ENCODE assay signal across 1 cellular context in the genomic region with DNA sequence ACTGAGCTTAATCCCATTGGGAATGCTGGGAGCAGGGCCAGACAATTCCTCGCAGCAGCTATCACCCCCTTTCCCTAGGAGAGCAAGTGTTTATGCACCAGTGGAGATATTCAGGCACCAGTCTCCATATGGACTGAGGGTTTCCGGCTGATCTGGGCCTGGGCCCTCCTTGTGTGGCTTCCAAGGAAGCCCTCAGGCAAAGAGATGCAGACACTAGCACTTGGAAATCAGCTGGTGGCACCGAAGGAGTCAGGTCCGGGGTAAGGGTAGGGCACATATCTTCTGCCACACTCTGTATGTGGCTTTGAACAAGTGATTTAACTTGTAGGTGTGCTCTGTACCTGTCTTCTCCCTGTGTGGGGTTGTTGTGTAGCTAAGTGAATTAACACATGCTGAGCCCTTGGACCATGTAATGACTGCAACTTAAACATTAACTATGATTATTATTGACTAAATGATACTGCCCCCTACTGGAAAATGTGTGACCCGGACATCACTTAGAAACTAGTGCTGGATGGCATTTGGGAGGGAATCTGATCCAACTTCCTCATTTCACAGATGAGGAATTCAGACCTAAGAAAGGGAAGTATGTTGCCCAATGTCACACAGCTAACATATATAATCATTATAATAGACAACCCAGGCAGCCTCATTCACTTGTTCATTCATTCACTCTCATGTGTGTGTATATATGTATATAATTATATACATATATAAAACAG.
TF ChIP-seq lines count a peak whose summit lies in the region.

No MANE protein-coding gene starts in this region.

TF ChIP-seq in GM12878, 131 proteins besides CTCF, POLR2A, EP300 and RAD21:
- TF ChIP-seq, protein P1, sequence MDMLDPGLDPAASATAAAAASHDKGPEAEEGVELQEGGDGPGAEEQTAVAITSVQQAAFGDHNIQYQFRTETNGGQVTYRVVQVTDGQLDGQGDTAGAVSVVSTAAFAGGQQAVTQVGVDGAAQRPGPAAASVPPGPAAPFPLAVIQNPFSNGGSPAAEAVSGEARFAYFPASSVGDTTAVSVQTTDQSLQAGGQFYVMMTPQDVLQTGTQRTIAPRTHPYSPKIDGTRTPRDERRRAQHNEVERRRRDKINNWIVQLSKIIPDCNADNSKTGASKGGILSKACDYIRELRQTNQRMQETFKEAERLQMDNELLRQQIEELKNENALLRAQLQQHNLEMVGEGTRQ (IDR thresholded peaks at IDR 0.05; ENCODE audit: borderline replicate concordance, low read depth, low read length) = no peak
- TF ChIP-seq TCF12 (IDR thresholded peaks at IDR 0.05; ENCODE audit: low read depth, low read length) (no peak), RFX5 (IDR thresholded peaks at IDR 0.05; ENCODE audit: low read depth, low read length) (no peak), IKZF1 (conservative IDR thresholded peaks at IDR 0.05) (peak; percentile 21; the same call in 1 of the 2 replicates), BRCA1 (IDR thresholded peaks at IDR 0.05; ENCODE audit: low read depth, low read length) (no peak), BMI1 (IDR thresholded peaks at IDR 0.05; ENCODE audit: borderline replicate concordance) (no peak), BHLHE40 (IDR thresholded peaks at IDR 0.05; ENCODE audit: borderline replicate concordance in 1 of 2, low read depth in 2 of 2, low read length in 1 of 2) (no peak), SPI1 (IDR thresholded peaks at IDR 0.05; ENCODE audit: borderline replicate concordance, insufficient read depth, low read depth, low read length) (peak; percentile 63), SIX5 (IDR thresholded peaks at IDR 0.05; ENCODE audit: low read depth, low read length, severe bottlenecking) (no peak), ZNF24 (IDR thresholded peaks at IDR 0.05) (peak; percentile 39; the same call in 1 of the 2 replicates), MEF2B (IDR thresholded peaks at IDR 0.05; ENCODE audit: partially characterized antibody, poor library complexity, severe bottlenecking) (no peak), SMC3 (IDR thresholded peaks at IDR 0.05; ENCODE audit: borderline replicate concordance, low read length) (peak; percentile 42; the same call in 1 of the 2 replicates), IRF4 (IDR thresholded peaks at IDR 0.05; ENCODE audit: low read depth, low read length) (no peak)
- TF ChIP-seq, protein P2, sequence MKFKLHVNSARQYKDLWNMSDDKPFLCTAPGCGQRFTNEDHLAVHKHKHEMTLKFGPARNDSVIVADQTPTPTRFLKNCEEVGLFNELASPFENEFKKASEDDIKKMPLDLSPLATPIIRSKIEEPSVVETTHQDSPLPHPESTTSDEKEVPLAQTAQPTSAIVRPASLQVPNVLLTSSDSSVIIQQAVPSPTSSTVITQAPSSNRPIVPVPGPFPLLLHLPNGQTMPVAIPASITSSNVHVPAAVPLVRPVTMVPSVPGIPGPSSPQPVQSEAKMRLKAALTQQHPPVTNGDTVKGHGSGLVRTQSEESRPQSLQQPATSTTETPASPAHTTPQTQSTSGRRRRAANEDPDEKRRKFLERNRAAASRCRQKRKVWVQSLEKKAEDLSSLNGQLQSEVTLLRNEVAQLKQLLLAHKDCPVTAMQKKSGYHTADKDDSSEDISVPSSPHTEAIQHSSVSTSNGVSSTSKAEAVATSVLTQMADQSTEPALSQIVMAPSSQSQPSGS (IDR thresholded peaks at IDR 0.05; ENCODE audit: low read length) = no peak
